In genomic region chr9:73980754-73981153, GRCh38 we compare ENCODE assay signal across 1 cellular context.
A peak's percentile ranks its signal among the peaks of the same experiment; 100 is the strongest.
TF ChIP-seq lines count a peak whose summit lies in the region.

No MANE protein-coding gene starts in this region.

TF ChIP-seq in K562, 482 proteins besides CTCF, POLR2A, EP300 and RAD21 (continued from another document):
- TF ChIP-seq ZBTB40 (IDR thresholded peaks at IDR 0.05), result peak; percentile 27; the same call in 1 of the 2 replicates
- no peak for TF ChIP-seq ZBTB40 (CRISPR knock-in tag; IDR thresholded peaks at IDR 0.05)
- no peak for TF ChIP-seq FOXM1 (IDR thresholded peaks at IDR 0.05; ENCODE audit: low read depth)
- TF ChIP-seq FOXM1 (CRISPR knock-in tag; IDR thresholded peaks at IDR 0.05; ENCODE audit: low read depth), result no peak
- no peak for TF ChIP-seq ARHGAP35 (IDR thresholded peaks at IDR 0.05; ENCODE audit: partially characterized antibody)
